In the genomic region with DNA sequence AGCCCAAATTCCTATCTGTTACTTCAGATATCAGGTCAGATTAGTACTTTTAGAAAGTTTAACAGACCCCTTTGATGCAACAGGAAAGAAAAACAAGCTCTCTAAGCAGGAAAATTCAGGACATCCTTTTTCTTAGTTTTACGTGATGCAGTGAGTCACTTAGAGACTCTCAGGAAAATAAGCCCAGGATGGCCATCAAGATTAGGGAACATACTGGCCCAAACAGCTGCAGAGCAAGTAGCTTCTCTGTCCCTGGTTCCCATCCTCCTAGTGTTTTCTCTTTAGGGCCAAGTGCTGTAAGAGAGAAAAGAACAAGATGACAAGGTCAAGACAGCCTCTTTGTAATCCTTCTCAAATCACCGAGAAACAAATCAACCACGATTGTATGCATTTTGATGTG, we compare ENCODE assay signal across 1 cellular context.
TF ChIP-seq lines count a peak whose summit lies in the region.

No MANE protein-coding gene starts in this region.

TF ChIP-seq in IMR-90, 13 proteins besides CTCF, POLR2A, EP300 and RAD21 (continued from another document):
- no peak for TF ChIP-seq ELK1 (IDR thresholded peaks at IDR 0.05; ENCODE audit: borderline replicate concordance, low read depth, low read length)
- TF ChIP-seq MAZ (IDR thresholded peaks at IDR 0.05; ENCODE audit: borderline replicate concordance, low read depth, low read length), result no peak
- no peak for TF ChIP-seq RFX5 (IDR thresholded peaks at IDR 0.05; ENCODE audit: low read depth, low read length)
- TF ChIP-seq SMC3 (IDR thresholded peaks at IDR 0.05; ENCODE audit: low read depth, low read length), result no peak
- no peak for TF ChIP-seq USF2 (IDR thresholded peaks at IDR 0.05; ENCODE audit: low read depth, low read length)
- no peak for TF ChIP-seq MXI1 (IDR thresholded peaks at IDR 0.05; ENCODE audit: borderline replicate concordance, low read depth, low read length)
- TF ChIP-seq CHD1 (IDR thresholded peaks at IDR 0.05; ENCODE audit: low read depth, low read length), result no peak
